In genomic region chr14:83478741-83479140, GRCh38 we compare ENCODE assay signal across 18 cellular contexts.
"Had no signal": no experiment of that assay in that cellular context is flagged by ENCODE, and none has a peak within 500 bp of the region (broad histone marks: within the 10 kb centered on the region; RNA-seq: fewer than 3 reads in every experiment).

No MANE protein-coding gene starts in this region.

- H3K9me3 ChIP-seq: adrenal gland, lower lobe of right lung, spleen, upper lobe of right lung had no signal

- H3K36me3 ChIP-seq: adrenal gland, lower lobe of right lung, spleen, upper lobe of right lung had no signal

- DNase-seq: activated CD4-positive, alpha-beta T cell treated with anti-CD3 and anti-CD28 coated beads for 4 hours; activated CD4-positive, alpha-beta T cell treated with anti-CD3 and anti-CD28 coated beads, Interleukin-2, amount 50 U/mL, for 48 hours; activated CD4-positive, CD25-positive, alpha-beta regulatory T cell; activated CD8-positive, alpha-beta memory T cell treated with anti-CD3 and anti-CD28 coated beads, Interleukin-2, amount 50 U/mL, for 48 hours; activated naive CD4-positive, alpha-beta T cell; activated T-cell treated with anti-CD3 and anti-CD28 coated beads, Interleukin-2, amount 50 U/mL, for 4 hours; adrenal gland; effector CD4-positive, alpha-beta T cell; foreskin keratinocyte; kidney; lower lobe of right lung; natural killer cell; retina; spleen; stimulated activated CD4-positive, alpha-beta T cell treated with anti-CD3 and anti-CD28 coated beads, Interleukin-4, amount 100 ng/mL, for 4 hours; stimulated activated naive CD8-positive, alpha-beta T cell treated with anti-CD3 and anti-CD28 coated beads, Interleukin-15, Interleukin-2, amounts not matched to agents 100 U/mL and 50 U/mL, for 24 hours; T-helper 17 cell; upper lobe of right lung had no signal

- H3K4me3 ChIP-seq: adrenal gland, lower lobe of right lung, spleen, upper lobe of right lung had no signal

- H3K27ac ChIP-seq: adrenal gland, foreskin keratinocyte, lower lobe of right lung, spleen, upper lobe of right lung had no signal

- H3K4me1 ChIP-seq: adrenal gland, foreskin keratinocyte, lower lobe of right lung, spleen, upper lobe of right lung had no signal

- ATAC-seq: activated T-cell treated with anti-CD3 and anti-CD28 coated beads, Interleukin-2, amount 50 U/mL, for 4 hours; foreskin keratinocyte; lower lobe of right lung; natural killer cell; stimulated activated naive CD8-positive, alpha-beta T cell treated with anti-CD3 and anti-CD28 coated beads, Interleukin-15, Interleukin-2, amounts not matched to agents 100 U/mL and 50 U/mL, for 24 hours; T-helper 17 cell; upper lobe of right lung had no signal

- H3K27me3 ChIP-seq: adrenal gland, foreskin keratinocyte, spleen, upper lobe of right lung had no signal
